31 cellular contexts compared by ENCODE assay signal in genomic region chr14:50864911-50865310, GRCh38. TPM values are rescaled to one million over a fixed set of nuclear protein-coding genes. Genes with fewer than 3 reads are reported as not detected.
DNase-seq lines count a peak whose midpoint lies in the region; ATAC-seq and TF ChIP-seq lines count a peak whose summit lies in the region.
"Had no signal": no experiment of that assay in that cellular context is flagged by ENCODE, and none has a peak within 500 bp of the region (broad histone marks: within the 10 kb centered on the region; RNA-seq: fewer than 3 reads in every experiment).

No MANE protein-coding gene starts in this region.

- H3K36me3 ChIP-seq in A673 (ENCODE audit: insufficient read depth, low read length, poor library complexity, severe bottlenecking) (no peaks in the 10 kb centered on the region), IMR-90 (ENCODE audit: control insufficient read depth, insufficient read depth, low read length) (no peaks in the 10 kb centered on the region), mesenchymal stem cell (ENCODE audit: control insufficient read depth in 1 of 2, insufficient read depth in 2 of 2, low read depth in 1 of 2, low read length in 2 of 2) (no peaks in the 10 kb centered on the region)
- H3K36me3 ChIP-seq: HAP-1 had no signal

- H4K8ac ChIP-seq in IMR-90 (ENCODE audit: low read depth in 2 of 2, low read length in 2 of 2) (peak overlapping the region; percentile 82 to 93; a peak in 3 of 4 replicates), mesenchymal stem cell (ENCODE audit: low read length) (no peak overlapping the region)

- H2BK20ac ChIP-seq in IMR-90 (ENCODE audit: low read depth, low read length), result peak overlapping the region; percentile 60

- H3K4me3 Mint-ChIP-seq in brain, result peak overlapping the region in 1 of 5 experiments; percentile 13
- no peak overlapping the region for H3K4me3 Mint-ChIP-seq in activated T-cell treated with anti-CD3 and anti-CD28 coated beads, Interleukin-2, amount 50 U/mL, for 24 hours
- H3K4me3 Mint-ChIP-seq in activated naive CD4-positive, alpha-beta T cell treated with anti-CD3 and anti-CD28 coated beads for 36 hours, result no peak overlapping the region
- H3K4me3 Mint-ChIP-seq: CD4-positive, alpha-beta T cell; IgD-negative memory B cell; T-cell had no signal

- no peak overlapping the region for H3K4me2 ChIP-seq in IMR-90 (ENCODE audit: low read depth, low read length)
- no peak overlapping the region for H3K4me2 ChIP-seq in mesenchymal stem cell (ENCODE audit: low read length, poor library complexity, severe bottlenecking)
- H3K4me2 ChIP-seq: KMS-11 had no signal

- DNase-seq in A673 (ENCODE audit: low spot score) (peak; percentile 10), IMR-90 (no peak), mesenchymal stem cell (no peak), cortex of kidney (lab: John Stamatoyannopoulos, UW) (no peak)
- no peak for DNase-seq in stimulated activated naive CD4-positive, alpha-beta T cell (lab: John Stamatoyannopoulos, UW)
- DNase-seq in activated T-cell treated with anti-CD3 and anti-CD28 coated beads, Interleukin-2, amount 50 U/mL, for 24 hours, result no peak
- no peak for DNase-seq in activated naive CD4-positive, alpha-beta T cell treated with anti-CD3 and anti-CD28 coated beads for 36 hours
- DNase-seq: 8988T; CD4-positive, alpha-beta T cell; COR-L47; DMS53; GOT3; MM.1S; NCI-H1048; NCI-H1417 treated with DMSO at 0.1 percent for 48 hours; NCI-H187; NCI-H2081 treated with DMSO at 0.1 percent for 48 hours; NCI-H526 treated with DMSO at 0.1 percent for 48 hours; SHP77; T-cell had no signal

- peak overlapping the region; percentile 96 for H4K91ac ChIP-seq in IMR-90 (ENCODE audit: insufficient read depth, low read depth, low read length)
- H4K91ac ChIP-seq in mesenchymal stem cell (ENCODE audit: low read length), result peak overlapping the region; percentile 46

- H3K4ac ChIP-seq in IMR-90 (ENCODE audit: low read depth, low read length), result peak overlapping the region; percentile 80
- no peak overlapping the region for H3K4ac ChIP-seq in mesenchymal stem cell (ENCODE audit: low read depth in 1 of 2, low read length in 2 of 2)

- H3K27me3 ChIP-seq in A673 (replicated peaks; ENCODE audit: insufficient read depth, low read depth, low read length, poor library complexity), result peaks cover 3% of the 10 kb centered on the region
- no peaks in the 10 kb centered on the region for H3K27me3 ChIP-seq in IMR-90 (ENCODE audit: control insufficient read depth, insufficient read depth, low read length)
- peaks cover 3 to 4% of the 10 kb centered on the region in 2 experiments for H3K27me3 ChIP-seq in mesenchymal stem cell (ENCODE audit: control insufficient read depth in 1 of 2, insufficient read depth in 1 of 2, low read length in 2 of 2)

- peak overlapping the region; percentile 3; the same call in 1 of the 2 replicates for H2AK5ac ChIP-seq in IMR-90 (ENCODE audit: low read depth, low read length)
- no peak overlapping the region for H2AK5ac ChIP-seq in mesenchymal stem cell (ENCODE audit: low read length, severe bottlenecking)

- no peak for TF ChIP-seq RAD21 in IMR-90 (IDR thresholded peaks at IDR 0.05; ENCODE audit: low read length)

- H3K27ac Mint-ChIP-seq in brain, result peak overlapping the region in 3 of 5 experiments; percentile 52 to 72 (median 57)
- no peak overlapping the region for H3K27ac Mint-ChIP-seq in activated T-cell treated with anti-CD3 and anti-CD28 coated beads, Interleukin-2, amount 50 U/mL, for 24 hours
- H3K27ac Mint-ChIP-seq in activated naive CD4-positive, alpha-beta T cell treated with anti-CD3 and anti-CD28 coated beads for 36 hours, result no peak overlapping the region
- H3K27ac Mint-ChIP-seq: CD4-positive, alpha-beta T cell; IgD-negative memory B cell; T-cell had no signal

- TF ChIP-seq POLR2A in IMR-90 (IDR thresholded peaks at IDR 0.05; ENCODE audit: low read depth, low read length), result no peak

- dilution Hi-C loops in IMR-90 (cut with HindIII; ENCODE audit: low sequenced_read_pairs, unreplicated experiment), result no loop called here

- H3K79me1 ChIP-seq in IMR-90 (ENCODE audit: low read depth in 1 of 2, low read length in 2 of 2) (no peaks in the 10 kb centered on the region), mesenchymal stem cell (replicated peaks; ENCODE audit: low read length, poor library complexity, severe bottlenecking) (no peaks in the 10 kb centered on the region)

- H3K23ac ChIP-seq in IMR-90 (ENCODE audit: low read depth, low read length) (peak overlapping the region; percentile 11; the same call in 1 of the 2 replicates), mesenchymal stem cell (ENCODE audit: low read length in 2 of 2) (no peak overlapping the region)

- H3K36me3 Mint-ChIP-seq in brain, result no peaks in the 10 kb centered on the region
- H3K36me3 Mint-ChIP-seq in activated T-cell treated with anti-CD3 and anti-CD28 coated beads, Interleukin-2, amount 50 U/mL, for 24 hours (ENCODE audit: low read depth), result no peaks in the 10 kb centered on the region
- no peaks in the 10 kb centered on the region for H3K36me3 Mint-ChIP-seq in activated naive CD4-positive, alpha-beta T cell treated with anti-CD3 and anti-CD28 coated beads for 36 hours (ENCODE audit: low read depth)
- H3K36me3 Mint-ChIP-seq: IgD-negative memory B cell, T-cell had no signal

- peak overlapping the region; percentile 67 for H4K5ac ChIP-seq in IMR-90 (ENCODE audit: low read depth, low read length)

- no peak overlapping the region for H3K56ac ChIP-seq in IMR-90 (ENCODE audit: extremely low read depth, insufficient read depth, low read length)

- no CpG with 5 or more reads among the region's 5 CpGs for WGBS in IMR-90 (ENCODE audit: extremely low coverage in 2 of 2, insufficient read length in 1 of 2), 2 experiments
- 83% methylated on average over 1 of the region's 5 CpGs for whole genome bisulfite sequencing in mesenchymal stem cell

- no peak for ATAC-seq in IMR-90 (ENCODE audit: low read depth)
- ATAC-seq: Panc1, T-cell had no signal

- H2AFZ ChIP-seq in IMR-90 (replicated peaks; ENCODE audit: low read length, poor library complexity) (no peak overlapping the region), mesenchymal stem cell (ENCODE audit: low read depth, low read length) (no peak overlapping the region)

- H3K4me1 ChIP-seq in A673 (ENCODE audit: insufficient read depth, low read length, poor library complexity, severe bottlenecking) (no peaks in the 10 kb centered on the region), IMR-90 (ENCODE audit: control insufficient read depth, insufficient read depth, low read length) (peaks cover 12% of the 10 kb centered on the region), mesenchymal stem cell (ENCODE audit: control insufficient read depth, insufficient read depth, low read depth, low read length) (peaks cover 3% of the 10 kb centered on the region)

- H3K9me1 ChIP-seq in IMR-90 (ENCODE audit: insufficient read depth, low read length), result peaks cover 3% of the 10 kb centered on the region; the same call in 1 of the 2 replicates

- H2BK15ac ChIP-seq in IMR-90 (ENCODE audit: low read depth, low read length), result peak overlapping the region; percentile 46; the same call in 1 of the 3 replicates
- no peak overlapping the region for H2BK15ac ChIP-seq in mesenchymal stem cell (ENCODE audit: low read depth, poor library complexity, severe bottlenecking)

- H2BK5ac ChIP-seq in IMR-90 (ENCODE audit: low read depth, low read length, poor library complexity, severe bottlenecking) (peak overlapping the region; percentile 98), mesenchymal stem cell (ENCODE audit: low read depth, low read length, poor library complexity, severe bottlenecking) (no peak overlapping the region)

- no peaks in the 10 kb centered on the region for H4K20me1 ChIP-seq in IMR-90 (ENCODE audit: insufficient read depth, low read length)

- TF ChIP-seq CTCF in A673 (conservative IDR thresholded peaks at IDR 0.05; ENCODE audit: low read depth, low read length) (no peak), IMR-90 (conservative IDR thresholded peaks at IDR 0.05; ENCODE audit: low read depth, low read length) (no peak), brain (conservative IDR thresholded peaks at IDR 0.05) (no peak)

- H3K27me3 Mint-ChIP-seq in brain, result peaks cover 13% of the 10 kb centered on the region
- H3K27me3 Mint-ChIP-seq in activated T-cell treated with anti-CD3 and anti-CD28 coated beads, Interleukin-2, amount 50 U/mL, for 24 hours, result peaks cover 25% of the 10 kb centered on the region
- H3K27me3 Mint-ChIP-seq in activated naive CD4-positive, alpha-beta T cell treated with anti-CD3 and anti-CD28 coated beads for 36 hours (ENCODE audit: low read depth), result peaks cover 21% of the 10 kb centered on the region

- H3K9ac ChIP-seq in IMR-90 (ENCODE audit: low read depth, low read length), result no peak overlapping the region
- no peak overlapping the region for H3K9ac ChIP-seq in mesenchymal stem cell (ENCODE audit: low read length)
- H3K9ac ChIP-seq: KMS-11 had no signal

- no peaks in the 10 kb centered on the region for H3K9me3 Mint-ChIP-seq in brain
- no peaks in the 10 kb centered on the region for H3K9me3 Mint-ChIP-seq in activated T-cell treated with anti-CD3 and anti-CD28 coated beads, Interleukin-2, amount 50 U/mL, for 24 hours
- H3K9me3 Mint-ChIP-seq in activated naive CD4-positive, alpha-beta T cell treated with anti-CD3 and anti-CD28 coated beads for 36 hours, result no peaks in the 10 kb centered on the region
- H3K9me3 Mint-ChIP-seq: CD4-positive, alpha-beta T cell; IgD-negative memory B cell; T-cell had no signal

- intact Hi-C loops in A673 (cut with micrococcal nuclease; ENCODE audit: unreplicated experiment) (no loop called here), IMR-90 (cut with micrococcal nuclease) (loop anchor here (10.0 kb wide), 1 partner anchor 200 kb away; the partner anchor contains the start of gene SAV1)
- intact Hi-C loops in activated naive CD4-positive, alpha-beta T cell treated with anti-CD3 and anti-CD28 coated beads for 36 hours (cut with micrococcal nuclease), result loop anchor here (5.0 kb wide), 1 partner anchor 232 kb away; the partner anchor contains the start of gene TRIM9

- POLR2A ChIA-PET in A673 (lab: Charles Lee; ENCODE audit: low non-redundant PET), result interaction anchor here (0.7 kb wide), 1 partner anchor 305 kb away, joined by 3 read pairs; no protein-coding TSS in a partner anchor
- POLR2A ChIA-PET in IMR-90 (lab: Charles Lee; ENCODE audit: unreplicated experiment), result no interaction called here

- peaks cover 45% of the 10 kb centered on the region for H3K4me1 Mint-ChIP-seq in brain
- peaks cover 8% of the 10 kb centered on the region for H3K4me1 Mint-ChIP-seq in activated T-cell treated with anti-CD3 and anti-CD28 coated beads, Interleukin-2, amount 50 U/mL, for 24 hours (ENCODE audit: low read depth)
- H3K4me1 Mint-ChIP-seq in activated naive CD4-positive, alpha-beta T cell treated with anti-CD3 and anti-CD28 coated beads for 36 hours (ENCODE audit: low read depth), result peaks cover 5% of the 10 kb centered on the region

- H3K9me3 ChIP-seq in A673 (ENCODE audit: low read depth, low read length, poor library complexity, severe bottlenecking), result no peaks in the 10 kb centered on the region
- H3K9me3 ChIP-seq in IMR-90 (ENCODE audit: control insufficient read depth, insufficient read depth, low read length), result no peaks in the 10 kb centered on the region
- H3K9me3 ChIP-seq in mesenchymal stem cell (ENCODE audit: control insufficient read depth, low read length), result no peaks in the 10 kb centered on the region
- H3K9me3 ChIP-seq: HAP-1 had no signal

- H3K14ac ChIP-seq in IMR-90 (replicated peaks; ENCODE audit: low read depth, low read length) (peak overlapping the region; percentile 59), mesenchymal stem cell (ENCODE audit: low read length in 2 of 2) (no peak overlapping the region)

- no peak overlapping the region for H2AK9ac ChIP-seq in IMR-90 (replicated peaks; ENCODE audit: low read depth, low read length, poor library complexity)

- H2BK120ac ChIP-seq in IMR-90 (ENCODE audit: low read depth, low read length), result peak overlapping the region; percentile 96
- H2BK120ac ChIP-seq in mesenchymal stem cell (ENCODE audit: low read depth, low read length), result no peak overlapping the region

- BruUV-seq in A673 (replicated peaks; lab: Mats Ljungman, UMichigan) (no TSS peak), IMR-90 (replicated peaks; lab: Mats Ljungman, UMichigan) (no TSS peak)

- peak overlapping the region in 1 of 2 experiments; percentile 15 for H2BK12ac ChIP-seq in mesenchymal stem cell (ENCODE audit: low read length in 2 of 2)

- H3K27ac ChIP-seq in A673 (ENCODE audit: low read depth, low read length, poor library complexity, severe bottlenecking) (no peak overlapping the region), IMR-90 (ENCODE audit: insufficient read depth, low read length) (no peak overlapping the region), mesenchymal stem cell (ENCODE audit: low read length, poor library complexity, severe bottlenecking) (no peak overlapping the region)
- H3K27ac ChIP-seq: KMS-11, RWPE1 had no signal

- in situ Hi-C loops in IMR-90 (cut with MboI; ENCODE audit: low sequenced_read_pairs), result loop anchor here (5.0 kb wide), 1 partner anchor 68 kb away; no protein-coding TSS in a partner anchor

- H3K18ac ChIP-seq in IMR-90 (ENCODE audit: low read depth, low read length), result peak overlapping the region; percentile 54
- H3K18ac ChIP-seq in mesenchymal stem cell (ENCODE audit: low read depth in 1 of 2, low read length in 2 of 2), result peak overlapping the region in 1 of 2 experiments; percentile 73

- H3K4me3 ChIP-seq in A673 (ENCODE audit: low read depth, low read length, poor library complexity, severe bottlenecking) (no peak overlapping the region), IMR-90 (ENCODE audit: insufficient read depth, low read depth, low read length) (no peak overlapping the region), mesenchymal stem cell (ENCODE audit: insufficient read depth in 1 of 2, low read depth in 1 of 2, low read length in 2 of 2) (no peak overlapping the region)
- H3K4me3 ChIP-seq: HAP-1 had no signal

- CTCF ChIA-PET in A673 (lab: Charles Lee) (no interaction called here), IMR-90 (lab: Yijun Ruan, JAX) (interaction anchor here (1.3 kb wide), 1 partner anchor 86 kb away, joined by 3 read pairs; no protein-coding TSS in a partner anchor)
- CTCF ChIA-PET in activated naive CD4-positive, alpha-beta T cell treated with anti-CD3 and anti-CD28 coated beads for 36 hours (lab: Charles Lee), result interaction anchor here (1.2 kb wide), 1 partner anchor 79 kb away, joined by 3 read pairs; no protein-coding TSS in a partner anchor

RNA-seq across cellular contexts. Expression of gene ABHD12B, which starts 6.9 kb away (rescaled TPM):
- 0.37 and 0.74 TPM in 2 replicates for total RNA-seq in A673 (2021)
- total RNA-seq in IMR-90 (2012; rRNA removed), result 0.18 TPM in 1 of 2 replicates, not detected in the other
- polyA plus RNA-seq in IMR-90 (2012; rRNA removed), result not detected in 2 replicates
- polyA plus RNA-seq in IMR-90 (2012; cell fraction: cytosol; rRNA removed), result 0.03 and 0.05 TPM in 2 replicates
- 0.02 and 0.10 TPM in 2 replicates for polyA plus RNA-seq in IMR-90 (2012; cell fraction: nucleus; rRNA removed; ENCODE audit: low replicate concordance)
- 3.2 TPM for polyA plus RNA-seq in brain (ENCODE audit: insufficient read depth, low read depth, low replicate concordance)
- polyA plus RNA-seq in mesenchymal stem cell (2013, experiment 1 of 2), result not detected
- 0.08 TPM for polyA plus RNA-seq in mesenchymal stem cell (2013, experiment 2 of 2)
- not detected for total RNA-seq in activated naive CD4-positive, alpha-beta T cell treated with anti-CD3 and anti-CD28 coated beads for 36 hours
- total RNA-seq: CD4-positive, alpha-beta T cell; Daoy; G401; NCI-H460; SK-MEL-5; T-cell had no signal
- polyA plus RNA-seq: BJ, IgD-negative memory B cell had no signal

RNA-seq across cellular contexts. Expression of gene NIN, which starts 33.9 kb away (rescaled TPM):
- total RNA-seq in A673 (2021) (61.0 and 63.5 TPM in 2 replicates), IMR-90 (2012; rRNA removed) (98.4 and 99.2 TPM in 2 replicates)
- polyA plus RNA-seq in IMR-90 (2012; rRNA removed) (13.8 and 15.2 TPM in 2 replicates), brain (ENCODE audit: insufficient read depth, low read depth, low replicate concordance) (8.5 TPM)
- polyA plus RNA-seq in IMR-90 (2012; cell fraction: cytosol; rRNA removed), result 4.7 and 7.3 TPM in 2 replicates
- 4.4 and 13.1 TPM in 2 replicates for polyA plus RNA-seq in IMR-90 (2012; cell fraction: nucleus; rRNA removed; ENCODE audit: low replicate concordance)
- 18.3 TPM for polyA plus RNA-seq in mesenchymal stem cell (2013, experiment 1 of 2)
- polyA plus RNA-seq in mesenchymal stem cell (2013, experiment 2 of 2), result 17.2 TPM
- total RNA-seq in activated naive CD4-positive, alpha-beta T cell treated with anti-CD3 and anti-CD28 coated beads for 36 hours, result 10 to 100 TPM; 56.9 to 57.9 TPM

Comparison
In these comparisons a context has a peak if more than half of its experiments do, and no peak if none do; other contexts are left out.
1. H3K27ac Mint-ChIP-seq: peak in brain (3 of 5); none in activated T-cell treated with anti-CD3 and anti-CD28 coated beads, Interleukin-2, amount 50 U/mL, for 24 hours (single experiment) and activated naive CD4-positive, alpha-beta T cell treated with anti-CD3 and anti-CD28 coated beads for 36 hours (single experiment).